In the genomic region with DNA sequence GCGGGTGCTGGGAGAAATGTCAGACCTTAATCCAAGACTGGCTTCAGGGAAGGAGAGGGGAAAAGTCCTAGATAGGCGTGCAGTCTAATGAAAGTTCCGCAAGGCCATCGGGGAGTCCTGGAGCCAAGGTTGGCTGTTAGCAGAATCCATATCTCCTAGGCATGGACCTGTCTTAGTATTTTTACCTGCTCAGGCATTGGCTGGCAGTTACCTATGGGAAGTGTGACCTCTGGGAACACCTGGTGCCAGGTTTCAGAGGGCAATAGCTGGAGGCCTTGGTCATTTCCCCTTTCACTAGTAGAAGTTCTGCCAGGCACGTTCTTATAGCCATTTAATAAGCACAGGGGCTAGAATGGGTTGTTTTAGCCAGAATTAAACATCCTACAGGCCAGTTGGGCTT, we compare ENCODE assay signal across 23 cellular contexts.
DNase-seq lines count a peak whose midpoint lies in the region; ATAC-seq, FAIRE-seq and TF ChIP-seq lines count a peak whose summit lies in the region.
"Had no signal": no experiment of that assay in that cellular context is flagged by ENCODE, and none has a peak within 500 bp of the region (broad histone marks: within the 10 kb centered on the region; RNA-seq: fewer than 3 reads in every experiment).

No MANE protein-coding gene starts in this region.

- intact Hi-C loops in IMR-90 (cut with micrococcal nuclease) = no loop called here
- intact Hi-C loops in pancreas (cut with DNase I) = no loop called here

- H3K9me3 ChIP-seq in IMR-90 (ENCODE audit: control insufficient read depth, insufficient read depth, low read length) = no peaks in the 10 kb centered on the region
- H3K9me3 ChIP-seq in pancreas = no peaks in the 10 kb centered on the region
- H3K9me3 ChIP-seq: A549; BLaER1 treated with 17β-estradiol and CSF1 and Interleukin-3, amounts not matched to agents 10 nM and 100 nM; Caco-2 had no signal

- H4K91ac ChIP-seq in IMR-90 (ENCODE audit: insufficient read depth, low read depth, low read length) = no peak overlapping the region

- H2BK20ac ChIP-seq in IMR-90 (ENCODE audit: low read depth, low read length) = no peak overlapping the region

- H3K4ac ChIP-seq in IMR-90 (ENCODE audit: low read depth, low read length) (peak overlapping the region; percentile 25; the same call in 1 of the 2 replicates), mesendoderm (ENCODE audit: low read depth, low read length) (no peak overlapping the region)

- no peaks in the 10 kb centered on the region for H4K20me1 ChIP-seq in IMR-90 (ENCODE audit: insufficient read depth, low read length)
- H4K20me1 ChIP-seq: BLaER1 treated with 17β-estradiol and CSF1 and Interleukin-3, amounts not matched to agents 10 nM and 100 nM had no signal

- H3K56ac ChIP-seq in IMR-90 (ENCODE audit: extremely low read depth, insufficient read depth, low read length) (no peak overlapping the region), mesendoderm (ENCODE audit: low read length) (no peak overlapping the region)

- no peak overlapping the region for H3K18ac ChIP-seq in IMR-90 (ENCODE audit: low read depth, low read length)
- no peak overlapping the region for H3K18ac ChIP-seq in mesendoderm (ENCODE audit: low read length)

- dilution Hi-C loops in IMR-90 (cut with HindIII; ENCODE audit: low sequenced_read_pairs, unreplicated experiment) = no loop called here

- POLR2A ChIA-PET in IMR-90 (lab: Charles Lee; ENCODE audit: unreplicated experiment) = interaction anchor here (0.5 kb wide), 1 partner anchor 10 kb away, joined by 5 read pairs; no protein-coding TSS in a partner anchor

- no peak overlapping the region for H2AK9ac ChIP-seq in IMR-90 (replicated peaks; ENCODE audit: low read depth, low read length, poor library complexity)

- H3K79me1 ChIP-seq in IMR-90 (ENCODE audit: low read depth in 1 of 2, low read length in 2 of 2) (no peaks in the 10 kb centered on the region), mesendoderm (ENCODE audit: low read length) (no peaks in the 10 kb centered on the region)

- H3K4me3 Mint-ChIP-seq in glutamatergic neuron (ENCODE audit: unreplicated experiment) = no peak overlapping the region
- H3K4me3 Mint-ChIP-seq: B cell; CD4-positive, alpha-beta T cell; CD8-positive, alpha-beta T cell had no signal

- H3K27me3 Mint-ChIP-seq in glutamatergic neuron (ENCODE audit: unreplicated experiment) = no peaks in the 10 kb centered on the region
- H3K27me3 Mint-ChIP-seq: B cell; CD4-positive, alpha-beta T cell had no signal

- H2BK120ac ChIP-seq in IMR-90 (ENCODE audit: low read depth, low read length) (peak overlapping the region; percentile 10; the same call in 1 of the 2 replicates), mesendoderm (ENCODE audit: low read depth, low read length) (peak overlapping the region; percentile 50)

- no peak overlapping the region for H2AFZ ChIP-seq in IMR-90 (replicated peaks; ENCODE audit: low read length, poor library complexity)

- H2AK5ac ChIP-seq in IMR-90 (ENCODE audit: low read depth, low read length) (no peak overlapping the region), mesendoderm (ENCODE audit: low read length) (no peak overlapping the region)

- H3K9me3 Mint-ChIP-seq in glutamatergic neuron (ENCODE audit: unreplicated experiment) = peaks cover 1% of the 10 kb centered on the region
- H3K9me3 Mint-ChIP-seq: CD4-positive, alpha-beta T cell; CD8-positive, alpha-beta T cell had no signal

- H3K27ac ChIP-seq in IMR-90 (ENCODE audit: insufficient read depth, low read length) (no peak overlapping the region), mesendoderm (ENCODE audit: low read depth, low read length) (no peak overlapping the region), pancreas (no peak overlapping the region)
- H3K27ac ChIP-seq: 22Rv1; A549; BLaER1 treated with 17β-estradiol and CSF1 and Interleukin-3, amounts not matched to agents 10 nM and 100 nM; C4-2B had no signal

- H3K4me1 Mint-ChIP-seq in glutamatergic neuron (ENCODE audit: low read depth, unreplicated experiment) = peaks cover 38% of the 10 kb centered on the region
- H3K4me1 Mint-ChIP-seq: B cell had no signal

- no peaks in the 10 kb centered on the region for H3K36me3 ChIP-seq in IMR-90 (ENCODE audit: control insufficient read depth, insufficient read depth, low read length)
- H3K36me3 ChIP-seq in mesendoderm (ENCODE audit: control insufficient read depth, insufficient read depth, low read length) = no peaks in the 10 kb centered on the region
- no peaks in the 10 kb centered on the region for H3K36me3 ChIP-seq in pancreas
- H3K36me3 ChIP-seq: BLaER1 treated with 17β-estradiol and CSF1 and Interleukin-3, amounts not matched to agents 10 nM and 100 nM had no signal

- ATAC-seq in IMR-90 (ENCODE audit: low read depth) (no peak), pancreas (peak; percentile 85 to 97 (median 94))
- ATAC-seq: A549; CD8-positive, alpha-beta T cell had no signal

- H3K4me2 ChIP-seq in IMR-90 (ENCODE audit: low read depth, low read length) = no peak overlapping the region
- no peak overlapping the region for H3K4me2 ChIP-seq in mesendoderm (ENCODE audit: low read length)
- H3K4me2 ChIP-seq: A549; BLaER1 treated with 17β-estradiol and CSF1 and Interleukin-3, amounts not matched to agents 10 nM and 100 nM had no signal

- CTCF ChIA-PET in IMR-90 (lab: Yijun Ruan, JAX) = no interaction called here

- H2BK5ac ChIP-seq in IMR-90 (ENCODE audit: low read depth, low read length, poor library complexity, severe bottlenecking) (no peak overlapping the region), mesendoderm (ENCODE audit: low read length) (no peak overlapping the region)

- FAIRE-seq in pancreas (lab: Jason Lieb, UNC) = no peak
- FAIRE-seq: A549, D721Med, G401.6, GM12891, GM19239 had no signal

- no peaks in the 10 kb centered on the region for H3K79me2 ChIP-seq in mesendoderm (ENCODE audit: control insufficient read depth, insufficient read depth, low read length)

- no peak for DNase-seq in IMR-90
- no peak for DNase-seq in glutamatergic neuron
- DNase-seq in mesendoderm = no peak
- peak in 4 of 6 donors; percentile 34 to 48 (median 43) for DNase-seq in pancreas
- DNase-seq in NCI-H524 treated with DMSO at 0.1 percent for 48 hours (lab: John Stamatoyannopoulos, UW) = no peak
- DNase-seq in activated T-cell treated with anti-CD3 and anti-CD28 coated beads for 4 hours = no peak
- DNase-seq in amniotic stem cell (lab: John Stamatoyannopoulos, UW) = no peak
- DNase-seq: AML-193; Caco-2; Calu3; CD4-positive, alpha-beta T cell; CD8-positive, alpha-beta T cell; DMS79 treated with DMSO at 0.1 percent for 48 hours; GF-D8 had no signal

- H3K27me3 ChIP-seq in IMR-90 (ENCODE audit: control insufficient read depth, insufficient read depth, low read length) (no peaks in the 10 kb centered on the region), mesendoderm (ENCODE audit: insufficient read depth, low read length, poor library complexity) (no peaks in the 10 kb centered on the region), pancreas (no peaks in the 10 kb centered on the region)
- H3K27me3 ChIP-seq: BLaER1 treated with 17β-estradiol and CSF1 and Interleukin-3, amounts not matched to agents 10 nM and 100 nM had no signal

- H3K14ac ChIP-seq in IMR-90 (replicated peaks; ENCODE audit: low read depth, low read length) = no peak overlapping the region

- 100% methylated on average over 2 of the region's 5 CpGs; no CpG with 5 or more reads in 1 of the 2 experiments for WGBS in IMR-90 (ENCODE audit: extremely low coverage in 2 of 2, insufficient read length in 1 of 2), 2 experiments
- WGBS in mesendoderm (ENCODE audit: extremely low coverage, insufficient coverage, low lambda C conversion rate) = no CpG with 5 or more reads among the region's 5 CpGs
- 49 to 51% methylated on average over 5 of the region's 5 CpGs for WGBS in pancreas, 2 donors

- H3K23ac ChIP-seq in IMR-90 (ENCODE audit: low read depth, low read length) = no peak overlapping the region
- H3K23ac ChIP-seq in mesendoderm (ENCODE audit: low read length) = no peak overlapping the region

- H4K8ac ChIP-seq in IMR-90 (ENCODE audit: low read depth in 2 of 2, low read length in 2 of 2) (no peak overlapping the region), mesendoderm (ENCODE audit: low read depth, low read length) (no peak overlapping the region)

- no peaks in the 10 kb centered on the region for H3K36me3 Mint-ChIP-seq in glutamatergic neuron (ENCODE audit: unreplicated experiment)
- H3K36me3 Mint-ChIP-seq: CD8-positive, alpha-beta T cell had no signal

- H3K9ac ChIP-seq in IMR-90 (ENCODE audit: low read depth, low read length) (no peak overlapping the region), mesendoderm (ENCODE audit: low read length) (no peak overlapping the region)
- H3K9ac ChIP-seq: BLaER1 treated with 17β-estradiol and CSF1 and Interleukin-3, amounts not matched to agents 10 nM and 100 nM had no signal

- TF ChIP-seq RAD21 in IMR-90 (IDR thresholded peaks at IDR 0.05; ENCODE audit: low read length) = no peak

- in situ Hi-C loops in IMR-90 (cut with MboI; ENCODE audit: low sequenced_read_pairs) = no loop called here

- TF ChIP-seq CTCF in IMR-90 (conservative IDR thresholded peaks at IDR 0.05; ENCODE audit: low read depth, low read length) = no peak
- no peak for TF ChIP-seq CTCF in glutamatergic neuron (IDR thresholded peaks at IDR 0.05; ENCODE audit: partially characterized antibody, unreplicated experiment)
- no peak for TF ChIP-seq CTCF in pancreas (IDR thresholded peaks at IDR 0.05)

- peak overlapping the region; percentile 66 for H3K27ac Mint-ChIP-seq in glutamatergic neuron (ENCODE audit: unreplicated experiment)
- H3K27ac Mint-ChIP-seq: B cell; CD4-positive, alpha-beta T cell; CD8-positive, alpha-beta T cell had no signal

- TF ChIP-seq POLR2A in IMR-90 (IDR thresholded peaks at IDR 0.05; ENCODE audit: low read depth, low read length) = no peak

- H2BK15ac ChIP-seq in IMR-90 (ENCODE audit: low read depth, low read length) (no peak overlapping the region), mesendoderm (replicated peaks; ENCODE audit: low read depth) (no peak overlapping the region)

- BruUV-seq in IMR-90 (replicated peaks; lab: Mats Ljungman, UMichigan) = no TSS peak

- H3K4me3 ChIP-seq in IMR-90 (ENCODE audit: insufficient read depth, low read depth, low read length) (no peak overlapping the region), mesendoderm (ENCODE audit: low read length) (no peak overlapping the region), pancreas (no peak overlapping the region)
- H3K4me3 ChIP-seq: A549; BLaER1 treated with 17β-estradiol and CSF1 and Interleukin-3, amounts not matched to agents 10 nM and 100 nM had no signal

- no peak overlapping the region for H4K5ac ChIP-seq in IMR-90 (ENCODE audit: low read depth, low read length)
- H4K5ac ChIP-seq in mesendoderm (ENCODE audit: low read length) = no peak overlapping the region

- H3K9me1 ChIP-seq in IMR-90 (ENCODE audit: insufficient read depth, low read length) = peaks cover 5% of the 10 kb centered on the region

- H3K4me1 ChIP-seq in IMR-90 (ENCODE audit: control insufficient read depth, insufficient read depth, low read length) (peaks cover 11% of the 10 kb centered on the region), mesendoderm (ENCODE audit: control insufficient read depth, low read depth, low read length) (peaks cover 4% of the 10 kb centered on the region), pancreas (peaks cover 0 to 3% (median 0%) of the 10 kb centered on the region in 3 donors)
- H3K4me1 ChIP-seq: A549 had no signal

TF ChIP-seq in IMR-90, 13 proteins besides CTCF, POLR2A, EP300 and RAD21 (continues in another document):
- no peak for TF ChIP-seq CEBPB (IDR thresholded peaks at IDR 0.05; ENCODE audit: low read depth, low read length)

Comparison
In these comparisons a context has a peak if more than half of its experiments do, and no peak if none do; other contexts are left out.
1. DNase-seq: peak in pancreas (4 of 6); none in IMR-90 (single experiment), glutamatergic neuron (single experiment), mesendoderm (single experiment), NCI-H524 treated with DMSO at 0.1 percent for 48 hours (single experiment), activated T-cell treated with anti-CD3 and anti-CD28 coated beads for 4 hours (single experiment) and amniotic stem cell (single experiment).